Comparison of ENCODE assay signal across 12 cellular contexts in the genomic region with DNA sequence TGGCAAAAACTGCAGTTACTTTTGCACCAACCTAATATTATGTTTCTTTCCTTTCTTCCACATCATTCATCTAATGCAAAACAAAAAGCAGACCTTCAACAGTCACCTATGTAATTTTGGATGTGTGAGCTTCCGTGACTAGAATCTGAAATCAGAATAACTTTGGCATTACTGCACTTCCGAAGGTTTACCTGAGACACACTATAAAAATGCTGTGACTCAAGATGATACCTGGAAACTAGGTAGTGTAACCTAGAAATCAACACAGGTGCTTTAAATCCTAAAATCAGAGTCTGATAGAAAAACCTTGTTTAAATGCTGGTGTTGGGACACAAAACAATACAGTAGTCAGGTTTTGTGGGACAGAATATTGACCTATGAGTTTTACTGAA. TPM values are rescaled to one million over a fixed set of nuclear protein-coding genes. Genes with fewer than 3 reads are reported as not detected.
DNase-seq lines count a peak whose midpoint lies in the region; ATAC-seq, FAIRE-seq and TF ChIP-seq lines count a peak whose summit lies in the region.
"Had no signal": no experiment of that assay in that cellular context is flagged by ENCODE, and none has a peak within 500 bp of the region (broad histone marks: within the 10 kb centered on the region; RNA-seq: fewer than 3 reads in every experiment).

No MANE protein-coding gene starts in this region.

- 0 out of 2 replicates have a peak, but pooled peaks cover 4% of the 10 kb centered on the region for H3F3A ChIP-seq in GM23338 (replicated peaks; ENCODE audit: low read depth)

- H3K4me3 ChIP-seq in A549 (no peak overlapping the region), GM23338 (peak overlapping the region; percentile 87; the same call in 1 of the 2 replicates), mesenchymal stem cell (ENCODE audit: insufficient read depth in 1 of 2, low read depth in 1 of 2, low read length in 2 of 2) (peak overlapping the region in 1 of 2 experiments; percentile 86), aorta (ENCODE audit: low read length in 2 of 2) (no peak overlapping the region)

- H2AK5ac ChIP-seq in mesenchymal stem cell (ENCODE audit: low read length, severe bottlenecking), result no peak overlapping the region

- ATAC-seq in A549, result no peak
- ATAC-seq in GM23338, result no peak
- ATAC-seq in activated naive CD8-positive, alpha-beta T cell treated with anti-CD3 and anti-CD28 coated beads, Interleukin-2, amount 50 U/mL, for 24 hours, result no peak
- ATAC-seq in aorta (ENCODE audit: low FRiP score), result no peak
- ATAC-seq in GM21529 (IDR thresholded peaks at IDR 0.05; ENCODE audit: unreplicated experiment), result no peak

- no peak for FAIRE-seq in A549 (lab: Jason Lieb, UNC)

- no peak for TF ChIP-seq POLR2A in A549 (IDR thresholded peaks at IDR 0.05; ENCODE audit: low read length)

- peaks cover 6% of the 10 kb centered on the region for H3K79me1 ChIP-seq in mesenchymal stem cell (replicated peaks; ENCODE audit: low read length, poor library complexity, severe bottlenecking)

- peaks cover 45% of the 10 kb centered on the region for H4K20me1 ChIP-seq in GM23338 (replicated peaks; ENCODE audit: insufficient read depth)

- no peak overlapping the region for H3K23ac ChIP-seq in mesenchymal stem cell (ENCODE audit: low read length in 2 of 2)

- peaks cover 7% of the 10 kb centered on the region for H3K27me3 Mint-ChIP-seq in GM23338 (ENCODE audit: insufficient read depth, low read depth, poor library complexity)
- H3K27me3 Mint-ChIP-seq in activated naive CD8-positive, alpha-beta T cell treated with anti-CD3 and anti-CD28 coated beads, Interleukin-2, amount 50 U/mL, for 24 hours, result no peaks in the 10 kb centered on the region

- no peak overlapping the region for H2BK5ac ChIP-seq in mesenchymal stem cell (ENCODE audit: low read depth, low read length, poor library complexity, severe bottlenecking)

- peaks cover 40% of the 10 kb centered on the region for H3K4me1 Mint-ChIP-seq in GM23338
- peaks cover 56% of the 10 kb centered on the region for H3K4me1 Mint-ChIP-seq in activated naive CD8-positive, alpha-beta T cell treated with anti-CD3 and anti-CD28 coated beads, Interleukin-2, amount 50 U/mL, for 24 hours

- H2AFZ ChIP-seq in GM23338, result no peak overlapping the region
- H2AFZ ChIP-seq in mesenchymal stem cell (ENCODE audit: low read depth, low read length), result no peak overlapping the region

- no peak overlapping the region; a peak in 1 of 6 replicates for H3K27ac ChIP-seq in A549
- H3K27ac ChIP-seq in GM23338 (ENCODE audit: low read depth), result no peak overlapping the region
- peak overlapping the region; percentile 82 for H3K27ac ChIP-seq in mesenchymal stem cell (ENCODE audit: low read length, poor library complexity, severe bottlenecking)
- no peak overlapping the region for H3K27ac ChIP-seq in aorta (ENCODE audit: low read depth in 1 of 2, low read length in 2 of 2)
- H3K27ac ChIP-seq: thoracic aorta, WERI-Rb-1 had no signal

- no peak for TF ChIP-seq EP300 in A549 (IDR thresholded peaks at IDR 0.05)

- TF ChIP-seq CTCF in A549 (IDR thresholded peaks at IDR 0.05) (no peak), GM23338 (conservative IDR thresholded peaks at IDR 0.05; ENCODE audit: low read depth in 2 of 2) (no peak)

- H2BK15ac ChIP-seq in mesenchymal stem cell (ENCODE audit: low read depth, poor library complexity, severe bottlenecking), result no peak overlapping the region

- no peak for DNase-seq in A549 (ENCODE audit: low read depth in 1 of 2, low spot score in 1 of 2)
- DNase-seq in GM23338 (ENCODE audit: low spot score), result no peak
- no peak for DNase-seq in activated naive CD8-positive, alpha-beta T cell treated with anti-CD3 and anti-CD28 coated beads, Interleukin-2, amount 50 U/mL, for 24 hours
- DNase-seq in mesenchymal stem cell, result no peak
- no peak for DNase-seq in aorta
- no peak for DNase-seq in HK-2 (ENCODE audit: unreplicated experiment)
- no peak for DNase-seq in C1 segment of cervical spinal cord (lab: John Stamatoyannopoulos, UW)
- DNase-seq: stimulated activated CD4-positive, alpha-beta T cell treated with anti-CD3 and anti-CD28 coated beads, Interleukin-2, amount 100 ng/mL, for 24 hours; WERI-Rb-1 had no signal

- H4K91ac ChIP-seq in mesenchymal stem cell (ENCODE audit: low read length), result no peak overlapping the region

- H4K8ac ChIP-seq in mesenchymal stem cell (ENCODE audit: low read length), result no peak overlapping the region

- no peak overlapping the region for H3K14ac ChIP-seq in mesenchymal stem cell (ENCODE audit: low read length in 2 of 2)

- H3K9me2 ChIP-seq in GM23338 (ENCODE audit: insufficient read depth), result no peaks in the 10 kb centered on the region

- peaks cover 67% of the 10 kb centered on the region for H3K79me2 ChIP-seq in GM23338 (replicated peaks; ENCODE audit: insufficient read depth)

- H3K4me3 Mint-ChIP-seq in GM23338, result peak overlapping the region; percentile 93; the same call in 2 of the 3 replicates
- H3K4me3 Mint-ChIP-seq in activated naive CD8-positive, alpha-beta T cell treated with anti-CD3 and anti-CD28 coated beads, Interleukin-2, amount 50 U/mL, for 24 hours, result peak overlapping the region; percentile 89

- CTCF ChIA-PET in A549 (lab: Yijun Ruan, JAX), result interaction anchor here (1.0 to 2.0 kb wide), 2 partner anchors 10 to 13 kb away, joined by 3 to 5 read pairs; no protein-coding TSS in a partner anchor

- TF ChIP-seq RAD21 in A549 (conservative IDR thresholded peaks at IDR 0.05 in 1 of 2, IDR thresholded peaks at IDR 0.05 in 1 of 2), result no peak

- H3K4ac ChIP-seq in mesenchymal stem cell (ENCODE audit: low read depth in 1 of 2, low read length in 2 of 2), result no peak overlapping the region

- WGBS in A549 (ENCODE audit: missing lambda C conversion rate), result 67% methylated on average over 2 of the region's 2 CpGs
- WGBS in mesenchymal stem cell, result 100% methylated on average over 2 of the region's 2 CpGs
- WGBS in aorta, 2 donors, result 95 to 98% methylated on average over 2 of the region's 2 CpGs

- intact Hi-C loops in aorta (cut with DNase I), result no loop called here

- peak overlapping the region; percentile 97 for H3K4me2 ChIP-seq in A549
- H3K4me2 ChIP-seq in GM23338, result peak overlapping the region; percentile 92
- peak overlapping the region; percentile 76 for H3K4me2 ChIP-seq in mesenchymal stem cell (ENCODE audit: low read length, poor library complexity, severe bottlenecking)

- H3K36me3 Mint-ChIP-seq in GM23338 (ENCODE audit: low read depth), result peaks cover 6% of the 10 kb centered on the region
- H3K36me3 Mint-ChIP-seq in activated naive CD8-positive, alpha-beta T cell treated with anti-CD3 and anti-CD28 coated beads, Interleukin-2, amount 50 U/mL, for 24 hours (ENCODE audit: low read depth), result no peaks in the 10 kb centered on the region

- no peak overlapping the region for H2BK12ac ChIP-seq in mesenchymal stem cell (ENCODE audit: low read length in 2 of 2)

- H3K36me3 ChIP-seq in GM23338 (ENCODE audit: insufficient read depth) (no peaks in the 10 kb centered on the region), mesenchymal stem cell (ENCODE audit: control insufficient read depth in 1 of 2, insufficient read depth in 2 of 2, low read depth in 1 of 2, low read length in 2 of 2) (peaks cover 0 to 7% of the 10 kb centered on the region in 2 experiments), aorta (ENCODE audit: control insufficient read depth in 1 of 2, insufficient read depth in 2 of 2, low read length in 1 of 2) (no peaks in the 10 kb centered on the region)
- H3K36me3 ChIP-seq: thoracic aorta, WERI-Rb-1 had no signal

- H3K27ac Mint-ChIP-seq in GM23338, result no peak overlapping the region
- peak overlapping the region; percentile 14 for H3K27ac Mint-ChIP-seq in activated naive CD8-positive, alpha-beta T cell treated with anti-CD3 and anti-CD28 coated beads, Interleukin-2, amount 50 U/mL, for 24 hours

- H3K27me3 ChIP-seq in GM23338 (ENCODE audit: insufficient read depth) (no peaks in the 10 kb centered on the region), mesenchymal stem cell (ENCODE audit: control insufficient read depth in 1 of 2, insufficient read depth in 1 of 2, low read length in 2 of 2) (no peaks in the 10 kb centered on the region), aorta (ENCODE audit: control insufficient read depth in 1 of 2, insufficient read depth in 2 of 2, low read length in 1 of 2) (no peaks in the 10 kb centered on the region)

- H2BK120ac ChIP-seq in mesenchymal stem cell (ENCODE audit: low read depth, low read length), result no peak overlapping the region

- peak overlapping the region; percentile 93 for H3K9ac ChIP-seq in mesenchymal stem cell (ENCODE audit: low read length)

- H3K9me3 ChIP-seq in A549, result no peaks in the 10 kb centered on the region
- H3K9me3 ChIP-seq in mesenchymal stem cell (ENCODE audit: control insufficient read depth, low read length), result no peaks in the 10 kb centered on the region
- no peaks in the 10 kb centered on the region for H3K9me3 ChIP-seq in aorta (ENCODE audit: control insufficient read depth, low read length)
- H3K9me3 ChIP-seq: thoracic aorta had no signal

- H3K4me1 ChIP-seq in A549 (peaks cover 30% of the 10 kb centered on the region), GM23338 (ENCODE audit: insufficient read depth) (peaks cover 28% of the 10 kb centered on the region; the same call in 1 of the 2 replicates), mesenchymal stem cell (ENCODE audit: control insufficient read depth, insufficient read depth, low read depth, low read length) (peaks cover 7% of the 10 kb centered on the region), aorta (ENCODE audit: control insufficient read depth in 1 of 2, insufficient read depth in 2 of 2, low read length in 2 of 2) (peaks cover 0 to 11% of the 10 kb centered on the region in 2 donors)

- H3K9me3 Mint-ChIP-seq in GM23338, result peaks cover 3% of the 10 kb centered on the region; the same call in 2 of the 3 replicates
- H3K9me3 Mint-ChIP-seq in activated naive CD8-positive, alpha-beta T cell treated with anti-CD3 and anti-CD28 coated beads, Interleukin-2, amount 50 U/mL, for 24 hours, result no peaks in the 10 kb centered on the region

- H3K18ac ChIP-seq in mesenchymal stem cell (ENCODE audit: low read depth in 1 of 2, low read length in 2 of 2), result no peak overlapping the region

- POLR2A ChIA-PET in A549 (lab: Yijun Ruan, JAX), result no interaction called here

RNA-seq across cellular contexts. Expression of a gene that starts 2.2 kb away (rescaled TPM):
- polyA plus RNA-seq in A549 (2011; rRNA removed) (17.4 and 18.9 TPM in 2 replicates), A549 (2017; fragmentation: RNase III; extraction: RNeasy Plus Mini Kit Qiagen cat#74134 plus additional on column Dnase treatment) (11.1 to 11.5 TPM (median 11.4 TPM) in 3 replicates), GM23338 (2016; fragmentation: Nextera tagmentation; extraction: Ambion mirVana) (24.4 and 28.9 TPM in 2 replicates), aorta (1 to 10 TPM; 7.4 to 8.5 TPM)
- 7.8 and 9.5 TPM in 2 replicates for polyA plus RNA-seq in A549 (2012; cell fraction: cytosol; rRNA removed)
- polyA plus RNA-seq in A549 (2012; cell fraction: nucleus; rRNA removed), result 8.5 and 8.6 TPM in 2 replicates
- 38.1 and 42.6 TPM in 2 replicates for polyA minus RNA-seq in A549 (2011; rRNA and poly(A)+ RNA removed)
- total RNA-seq in GM23338 (2014; rRNA removed; shearing (Covaris generic)), result 31.3 and 32.8 TPM in 2 replicates
- 26.1 TPM for polyA plus RNA-seq in mesenchymal stem cell (2013, experiment 1 of 2)
- 22.8 TPM for polyA plus RNA-seq in mesenchymal stem cell (2013, experiment 2 of 2)
- 10 to 100 TPM; 39.6 to 51.2 TPM for total RNA-seq in aorta

RNA-seq across cellular contexts. Expression of a gene that starts 16.4 kb away (rescaled TPM):
- polyA plus RNA-seq in A549 (2011; rRNA removed) (not detected in 2 replicates), A549 (2017; fragmentation: RNase III; extraction: RNeasy Plus Mini Kit Qiagen cat#74134 plus additional on column Dnase treatment) (not detected in 3 replicates), GM23338 (2016; fragmentation: Nextera tagmentation; extraction: Ambion mirVana) (0.73 TPM in 1 of 2 replicates, not detected in the other), aorta (not detected)
- polyA plus RNA-seq in A549 (2012; cell fraction: cytosol; rRNA removed), result not detected in 2 replicates
- polyA plus RNA-seq in A549 (2012; cell fraction: nucleus; rRNA removed), result not detected in 2 replicates
- not detected in 2 replicates for polyA minus RNA-seq in A549 (2011; rRNA and poly(A)+ RNA removed)
- total RNA-seq in GM23338 (2014; rRNA removed; shearing (Covaris generic)), result not detected in 2 replicates
- polyA plus RNA-seq in mesenchymal stem cell (2013, experiment 1 of 2), result not detected
- not detected for polyA plus RNA-seq in mesenchymal stem cell (2013, experiment 2 of 2)
- total RNA-seq in aorta, result not detected
- total RNA-seq: M059J, thoracic aorta had no signal
